In genomic region chr17:61458000-61458399, GRCh38 we compare ENCODE assay signal across 20 cellular contexts. TPM values are rescaled to one million over a fixed set of nuclear protein-coding genes. Genes with fewer than 3 reads are reported as not detected.
DNase-seq lines count a peak whose midpoint lies in the region; ATAC-seq and TF ChIP-seq lines count a peak whose summit lies in the region.
"Had no signal": no experiment of that assay in that cellular context is flagged by ENCODE, and none has a peak within 500 bp of the region (broad histone marks: within the 10 kb centered on the region; RNA-seq: fewer than 3 reads in every experiment).

No MANE protein-coding gene starts in this region.

- no peak overlapping the region for H3K27ac Mint-ChIP-seq in WTC11
- H3K27ac Mint-ChIP-seq in activated CD4-positive, alpha-beta T cell treated with anti-CD3 and anti-CD28 coated beads, Interleukin-2, amount 10 ng/mL, durations not matched to agents 24 days and 14 days: no peak overlapping the region
- H3K27ac Mint-ChIP-seq: activated naive CD8-positive, alpha-beta T cell treated with anti-CD3 and anti-CD28 coated beads, Interleukin-2, amount 10 ng/mL, durations not matched to agents 7 days and 5 days; CD4-positive, alpha-beta T cell had no signal

- ATAC-seq in WTC11: no peak
- ATAC-seq in lower lobe of right lung: no peak
- no peak for ATAC-seq in thoracic aorta (ENCODE audit: insufficient number of reproducible peaks, low FRiP score, low read depth)
- ATAC-seq in GM18861 (IDR thresholded peaks at IDR 0.05; ENCODE audit: unreplicated experiment): no peak
- no peak for ATAC-seq in left lung
- ATAC-seq: Panc1 had no signal

- no peaks in the 10 kb centered on the region for H3K9me3 ChIP-seq in lower lobe of right lung
- no peaks in the 10 kb centered on the region for H3K9me3 ChIP-seq in thoracic aorta
- no peaks in the 10 kb centered on the region for H3K9me3 ChIP-seq in left lung
- H3K9me3 ChIP-seq: pancreas, thyroid gland had no signal

- no peaks in the 10 kb centered on the region for H3K9me3 Mint-ChIP-seq in WTC11
- no peaks in the 10 kb centered on the region for H3K9me3 Mint-ChIP-seq in activated CD4-positive, alpha-beta T cell treated with anti-CD3 and anti-CD28 coated beads, Interleukin-2, amount 10 ng/mL, durations not matched to agents 24 days and 14 days
- H3K9me3 Mint-ChIP-seq: CD4-positive, alpha-beta T cell had no signal

- H3K36me3 Mint-ChIP-seq in WTC11: 0 out of 2 replicates have a peak, but pooled peaks cover 2% of the 10 kb centered on the region
- H3K36me3 Mint-ChIP-seq in activated CD4-positive, alpha-beta T cell treated with anti-CD3 and anti-CD28 coated beads, Interleukin-2, amount 10 ng/mL, durations not matched to agents 24 days and 14 days (ENCODE audit: low read depth): peaks cover 3% of the 10 kb centered on the region
- H3K36me3 Mint-ChIP-seq: activated naive CD8-positive, alpha-beta T cell treated with anti-CD3 and anti-CD28 coated beads, Interleukin-2, amount 10 ng/mL, durations not matched to agents 7 days and 5 days had no signal

- intact Hi-C loops in lower lobe of right lung (cut with DNase I) (no loop called here), left lung (cut with DNase I) (no loop called here)
- intact Hi-C loops in activated CD4-positive, alpha-beta T cell treated with anti-CD3 and anti-CD28 coated beads, Interleukin-2, amount 10 ng/mL, durations not matched to agents 24 days and 14 days (cut with micrococcal nuclease): no loop called here

- peak overlapping the region; percentile 66 for H3K4me3 Mint-ChIP-seq in WTC11
- no peak overlapping the region for H3K4me3 Mint-ChIP-seq in activated CD4-positive, alpha-beta T cell treated with anti-CD3 and anti-CD28 coated beads, Interleukin-2, amount 10 ng/mL, durations not matched to agents 24 days and 14 days

- H3K36me3 ChIP-seq in lower lobe of right lung (no peaks in the 10 kb centered on the region), thoracic aorta (no peaks in the 10 kb centered on the region), left lung (no peaks in the 10 kb centered on the region)
- H3K36me3 ChIP-seq: pancreas, thyroid gland had no signal

- CTCF ChIA-PET in WTC11 (lab: Charles Lee): interaction anchor here (0.9 to 1.5 kb wide), 5 partner anchors 8 to 117 kb away, joined by 3 to 5 read pairs (median 4); no protein-coding TSS in a partner anchor

- peaks cover 54% of the 10 kb centered on the region for H3K4me1 Mint-ChIP-seq in WTC11
- peaks cover 11% of the 10 kb centered on the region for H3K4me1 Mint-ChIP-seq in activated CD4-positive, alpha-beta T cell treated with anti-CD3 and anti-CD28 coated beads, Interleukin-2, amount 10 ng/mL, durations not matched to agents 24 days and 14 days

- POLR2A ChIA-PET in WTC11 (lab: Charles Lee): interaction anchor here (1.5 kb wide), 1 partner anchor 10 kb away, joined by 4 read pairs; no protein-coding TSS in a partner anchor

- peak overlapping the region; percentile 53 for H3K4me3 ChIP-seq in lower lobe of right lung
- H3K4me3 ChIP-seq in thoracic aorta: peak overlapping the region; percentile 66
- peak overlapping the region in 1 of 2 donors; percentile 35 for H3K4me3 ChIP-seq in left lung
- H3K4me3 ChIP-seq: thyroid gland had no signal

- TF ChIP-seq CTCF in WTC11 (IDR thresholded peaks at IDR 0.05) (no peak), lower lobe of right lung (IDR thresholded peaks at IDR 0.05) (no peak), thoracic aorta (IDR thresholded peaks at IDR 0.05) (no peak), left lung (IDR thresholded peaks at IDR 0.05) (no peak)

- H3K4me1 ChIP-seq in lower lobe of right lung (peaks cover 34% of the 10 kb centered on the region), thoracic aorta (ENCODE audit: control insufficient read depth in 1 of 2, low read depth in 2 of 2) (peaks cover 3 to 15% of the 10 kb centered on the region in 2 donors), left lung (peaks cover 3 to 18% of the 10 kb centered on the region in 2 donors)

- DNase-seq in activated CD8-positive, alpha-beta memory T cell treated with anti-CD3 and anti-CD28 coated beads for 24 hours: peak; percentile 42
- DNase-seq in activated CD8-positive, alpha-beta memory T cell treated with anti-CD3 and anti-CD28 coated beads, Interleukin-2, amount 50 U/mL, for 4 hours: no peak
- DNase-seq in WTC11 (ENCODE audit: low spot score) (no peak), lower lobe of right lung (no peak), thoracic aorta (ENCODE audit: low spot score) (no peak), left lung (no peak)
- no peak for DNase-seq in activated CD4-positive, alpha-beta T cell treated with anti-CD3 and anti-CD28 coated beads, Interleukin-2, amount 10 ng/mL, durations not matched to agents 24 days and 14 days
- DNase-seq: activated CD4-positive, alpha-beta T cell treated with anti-CD3 and anti-CD28 coated beads, Interleukin-2, amount 50 U/mL, for 1 hour; activated naive CD8-positive, alpha-beta T cell treated with anti-CD3 and anti-CD28 coated beads, Interleukin-2, amount 10 ng/mL, durations not matched to agents 7 days and 5 days; DMS79 treated with DMSO at 0.1 percent for 48 hours; NCI-H1417 treated with DMSO at 0.1 percent for 48 hours; NCI-H82; stimulated activated CD4-positive, alpha-beta T cell treated with anti-CD3 and anti-CD28 coated beads, Interleukin-4, amount 100 ng/mL, for 1 hour; thyroid gland had no signal

- peak overlapping the region; percentile 84 for H3K27ac ChIP-seq in lower lobe of right lung
- no peak overlapping the region for H3K27ac ChIP-seq in thoracic aorta
- H3K27ac ChIP-seq in left lung: peak overlapping the region in 1 of 2 donors; percentile 86
- H3K27ac ChIP-seq: pancreas, thyroid gland had no signal

- peaks cover 99% of the 10 kb centered on the region for H3K27me3 Mint-ChIP-seq in WTC11 (ENCODE audit: low read depth)
- H3K27me3 Mint-ChIP-seq in activated CD4-positive, alpha-beta T cell treated with anti-CD3 and anti-CD28 coated beads, Interleukin-2, amount 10 ng/mL, durations not matched to agents 24 days and 14 days: peaks cover 86% of the 10 kb centered on the region

- H3K27me3 ChIP-seq in lower lobe of right lung (ENCODE audit: low read depth) (peaks cover 89% of the 10 kb centered on the region), thoracic aorta (replicated peaks; ENCODE audit: insufficient read depth) (peaks cover 40% of the 10 kb centered on the region), left lung (peaks cover 84 to 100% of the 10 kb centered on the region in 2 donors)

TF ChIP-seq in WTC11, 78 proteins besides CTCF, POLR2A, EP300 and RAD21 (continues in another document):
- no peak for TF ChIP-seq ZNF425 (CRISPR knock-in tag; conservative IDR thresholded peaks at IDR 0.05)
- TF ChIP-seq, protein P1, sequence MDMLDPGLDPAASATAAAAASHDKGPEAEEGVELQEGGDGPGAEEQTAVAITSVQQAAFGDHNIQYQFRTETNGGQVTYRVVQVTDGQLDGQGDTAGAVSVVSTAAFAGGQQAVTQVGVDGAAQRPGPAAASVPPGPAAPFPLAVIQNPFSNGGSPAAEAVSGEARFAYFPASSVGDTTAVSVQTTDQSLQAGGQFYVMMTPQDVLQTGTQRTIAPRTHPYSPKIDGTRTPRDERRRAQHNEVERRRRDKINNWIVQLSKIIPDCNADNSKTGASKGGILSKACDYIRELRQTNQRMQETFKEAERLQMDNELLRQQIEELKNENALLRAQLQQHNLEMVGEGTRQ (CRISPR knock-in tag; IDR thresholded peaks at IDR 0.05): no peak
- no peak for TF ChIP-seq EMX1 (CRISPR knock-in tag; IDR thresholded peaks at IDR 0.05)
- TF ChIP-seq MYBL2 (CRISPR knock-in tag; IDR thresholded peaks at IDR 0.05): no peak
- TF ChIP-seq, protein P2, sequence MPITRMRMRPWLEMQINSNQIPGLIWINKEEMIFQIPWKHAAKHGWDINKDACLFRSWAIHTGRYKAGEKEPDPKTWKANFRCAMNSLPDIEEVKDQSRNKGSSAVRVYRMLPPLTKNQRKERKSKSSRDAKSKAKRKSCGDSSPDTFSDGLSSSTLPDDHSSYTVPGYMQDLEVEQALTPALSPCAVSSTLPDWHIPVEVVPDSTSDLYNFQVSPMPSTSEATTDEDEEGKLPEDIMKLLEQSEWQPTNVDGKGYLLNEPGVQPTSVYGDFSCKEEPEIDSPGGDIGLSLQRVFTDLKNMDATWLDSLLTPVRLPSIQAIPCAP (CRISPR knock-in tag; IDR thresholded peaks at IDR 0.05): no peak
- TF ChIP-seq NFE2L1 (CRISPR knock-in tag; IDR thresholded peaks at IDR 0.05): no peak

RNA-seq across cellular contexts. Expression of gene TBX4, which starts 5.8 kb away (rescaled TPM):
- not detected in 3 replicates for total RNA-seq in WTC11 (2021)
- 22.3 TPM for total RNA-seq in lower lobe of right lung
- total RNA-seq in thoracic aorta: not detected
- total RNA-seq in left lung: 10 to 100 TPM; 21.2 to 29.3 TPM
- total RNA-seq in activated CD4-positive, alpha-beta T cell treated with anti-CD3 and anti-CD28 coated beads, Interleukin-2, amount 10 ng/mL, durations not matched to agents 24 days and 14 days: not detected in 2 replicates
- total RNA-seq: activated naive CD8-positive, alpha-beta T cell treated with anti-CD3 and anti-CD28 coated beads, Interleukin-2, amount 10 ng/mL, durations not matched to agents 7 days and 5 days; bronchial epithelial cell; CD4-positive, alpha-beta T cell; HT1080; pancreas had no signal

RNA-seq across cellular contexts. Expression of gene TBX2, which starts 58.4 kb away (rescaled TPM):
- total RNA-seq in WTC11 (2021): 0.09 to 0.41 TPM (median 0.21 TPM) in 3 replicates
- total RNA-seq in lower lobe of right lung: 83.3 TPM
- 10 to 100 TPM; 35.2 to 49.5 TPM for total RNA-seq in thoracic aorta
- 100 to 1,000 TPM; 104 to 119 TPM for total RNA-seq in left lung
- total RNA-seq in activated CD4-positive, alpha-beta T cell treated with anti-CD3 and anti-CD28 coated beads, Interleukin-2, amount 10 ng/mL, durations not matched to agents 24 days and 14 days: not detected in 2 replicates
- total RNA-seq: activated naive CD8-positive, alpha-beta T cell treated with anti-CD3 and anti-CD28 coated beads, Interleukin-2, amount 10 ng/mL, durations not matched to agents 7 days and 5 days had no signal

Comparison
In these comparisons a context has a peak if more than half of its experiments do, and no peak if none do; other contexts are left out.
1. RNA of gene TBX4, which starts 5.8 kb away (total RNA-seq): 21.2 to 29.3 TPM in left lung and 22.3 TPM in lower lobe of right lung (single experiment); not detected in WTC11, not detected in thoracic aorta and not detected in activated CD4-positive, alpha-beta T cell treated with anti-CD3 and anti-CD28 coated beads, Interleukin-2, amount 10 ng/mL, durations not matched to agents 24 days and 14 days; every median in the first group is over 10 times any median in the second.
2. RNA of gene TBX2, which starts 58.4 kb away (total RNA-seq): 104 to 119 TPM in left lung, 83.3 TPM in lower lobe of right lung (single experiment) and 35.2 to 49.5 TPM in thoracic aorta; 0.09 to 0.41 TPM in WTC11 and not detected in activated CD4-positive, alpha-beta T cell treated with anti-CD3 and anti-CD28 coated beads, Interleukin-2, amount 10 ng/mL, durations not matched to agents 24 days and 14 days; every median in the first group is over 10 times any median in the second.